In the genomic region with DNA sequence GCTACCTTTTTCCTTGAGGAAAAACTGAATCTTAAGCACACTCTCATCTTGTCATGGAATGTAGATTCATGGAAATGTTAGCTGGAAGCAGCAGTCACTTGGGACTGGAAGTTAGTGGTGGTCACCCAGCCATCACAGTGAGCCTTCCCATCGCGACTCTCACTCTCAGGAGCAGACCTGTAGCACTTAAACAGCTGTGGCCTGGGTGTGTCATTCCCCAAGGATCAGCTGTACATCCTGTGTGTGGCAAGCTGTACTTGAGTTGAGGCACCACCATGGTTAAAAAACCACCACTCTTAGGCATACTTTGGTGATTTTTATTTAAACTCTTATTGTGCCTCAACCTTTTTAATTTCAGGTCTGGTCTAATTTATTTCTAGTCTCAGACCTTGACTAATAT, we compare ENCODE assay signal across 19 cellular contexts. TPM values are rescaled to one million over a fixed set of nuclear protein-coding genes. Genes with fewer than 3 reads are reported as not detected.
DNase-seq lines count a peak whose midpoint lies in the region; FAIRE-seq and TF ChIP-seq lines count a peak whose summit lies in the region.
"Had no signal": no experiment of that assay in that cellular context is flagged by ENCODE, and none has a peak within 500 bp of the region (broad histone marks: within the 10 kb centered on the region; RNA-seq: fewer than 3 reads in every experiment).

No MANE protein-coding gene starts in this region.

- H3K4me3 Mint-ChIP-seq in immature natural killer cell: no peak overlapping the region
- no peak overlapping the region for H3K4me3 Mint-ChIP-seq in nephron progenitor cell
- no peak overlapping the region for H3K4me3 Mint-ChIP-seq in activated T-helper 2 cell treated with anti-CD3 and anti-CD28 coated beads, Interferon-gamma antibody, Interleukin-2, Interleukin-4, amounts not matched to agents 10 μg/mL and 5 μg/mL and 100 μg/mL, durations not matched to agents 14 hours and 24 hours and 36 hours (ENCODE audit: low read depth)

- H3K9ac ChIP-seq in BLaER1 treated with 17β-estradiol and CSF1 and Interleukin-3, amounts not matched to agents 10 nM and 100 nM: peak overlapping the region in 6 of 11 experiments; percentile 55 to 71 (median 68); a peak in 7 of 22 replicates

- no peak overlapping the region; a peak in 1 of 20 replicates for H3K4me3 ChIP-seq in BLaER1 treated with 17β-estradiol and CSF1 and Interleukin-3, amounts not matched to agents 10 nM and 100 nM

- H3K27ac Mint-ChIP-seq in immature natural killer cell (peak overlapping the region in 5 of 6 donors; percentile 47 to 95 (median 83)), nephron progenitor cell (peak overlapping the region; percentile 89)
- no peak overlapping the region for H3K27ac Mint-ChIP-seq in activated T-helper 2 cell treated with anti-CD3 and anti-CD28 coated beads, Interferon-gamma antibody, Interleukin-2, Interleukin-4, amounts not matched to agents 10 μg/mL and 5 μg/mL and 100 μg/mL, durations not matched to agents 14 hours and 24 hours and 36 hours

- H3K4me2 ChIP-seq in BLaER1 treated with 17β-estradiol and CSF1 and Interleukin-3, amounts not matched to agents 10 nM and 100 nM: peak overlapping the region in 10 of 11 experiments; percentile 7 to 82 (median 71); a peak in 20 of 22 replicates

- no peaks in the 10 kb centered on the region for H3K9me3 ChIP-seq in BLaER1 treated with 17β-estradiol and CSF1 and Interleukin-3, amounts not matched to agents 10 nM and 100 nM (replicated peaks in 1 of 11)

- H3K36me3 ChIP-seq in BLaER1 treated with 17β-estradiol and CSF1 and Interleukin-3, amounts not matched to agents 10 nM and 100 nM: peaks cover 52 to 92% (median 84%) of the 10 kb centered on the region in 11 experiments

- H3K36me3 Mint-ChIP-seq in immature natural killer cell (peaks cover 36 to 65% (median 44%) of the 10 kb centered on the region in 3 donors), nephron progenitor cell (ENCODE audit: low read depth) (peaks cover 76% of the 10 kb centered on the region)
- peaks cover 85% of the 10 kb centered on the region for H3K36me3 Mint-ChIP-seq in activated T-helper 2 cell treated with anti-CD3 and anti-CD28 coated beads, Interferon-gamma antibody, Interleukin-2, Interleukin-4, amounts not matched to agents 10 μg/mL and 5 μg/mL and 100 μg/mL, durations not matched to agents 14 hours and 24 hours and 36 hours (ENCODE audit: low read depth)

- intact Hi-C loops in activated T-helper 2 cell treated with anti-CD3 and anti-CD28 coated beads, Interferon-gamma antibody, Interleukin-2, Interleukin-4, amounts not matched to agents 10 μg/mL and 5 μg/mL and 100 μg/mL, durations not matched to agents 14 hours and 24 hours and 36 hours (cut with micrococcal nuclease): no loop called here

- TF ChIP-seq CTCF in nephron progenitor cell (IDR thresholded peaks at IDR 0.05): no peak

- H3K27ac ChIP-seq in BLaER1 treated with 17β-estradiol and CSF1 and Interleukin-3, amounts not matched to agents 10 nM and 100 nM: peak overlapping the region in 9 of 11 experiments; percentile 61 to 87 (median 82); a peak in 16 of 22 replicates

- peaks cover 80 to 82% of the 10 kb centered on the region in 2 donors for H3K4me1 Mint-ChIP-seq in immature natural killer cell
- H3K4me1 Mint-ChIP-seq in nephron progenitor cell: peaks cover 50% of the 10 kb centered on the region
- H3K4me1 Mint-ChIP-seq in activated T-helper 2 cell treated with anti-CD3 and anti-CD28 coated beads, Interferon-gamma antibody, Interleukin-2, Interleukin-4, amounts not matched to agents 10 μg/mL and 5 μg/mL and 100 μg/mL, durations not matched to agents 14 hours and 24 hours and 36 hours (ENCODE audit: low read depth): peaks cover 41% of the 10 kb centered on the region

- H3K27me3 Mint-ChIP-seq in immature natural killer cell (ENCODE audit: low read depth in 3 of 3) (peaks cover 0 to 2% (median 2%) of the 10 kb centered on the region in 3 donors), nephron progenitor cell (ENCODE audit: low read depth, poor library complexity) (peaks cover 3% of the 10 kb centered on the region)
- H3K27me3 Mint-ChIP-seq in activated T-helper 2 cell treated with anti-CD3 and anti-CD28 coated beads, Interferon-gamma antibody, Interleukin-2, Interleukin-4, amounts not matched to agents 10 μg/mL and 5 μg/mL and 100 μg/mL, durations not matched to agents 14 hours and 24 hours and 36 hours (ENCODE audit: low read depth): no peaks in the 10 kb centered on the region

- DNase-seq in LHCN-M2 (ENCODE audit: low read depth): peak; percentile 62
- DNase-seq in immature natural killer cell: no peak
- DNase-seq in nephron progenitor cell: no peak
- DNase-seq in mesenteric fat pad (ENCODE audit: low spot score): no peak
- DNase-seq in activated T-helper 2 cell treated with anti-CD3 and anti-CD28 coated beads, Interferon-gamma antibody, Interleukin-2, Interleukin-4, amounts not matched to agents 10 μg/mL and 5 μg/mL and 100 μg/mL, durations not matched to agents 14 hours and 24 hours and 36 hours (ENCODE audit: low spot score): no peak
- no peak for DNase-seq in HTR-8/SVneo (ENCODE audit: insufficient read length, low spot score)
- DNase-seq in LoVo (ENCODE audit: low spot score): no peak
- DNase-seq: C1 segment of cervical spinal cord, DMS79, MV-4-11, NCI-H1417 treated with DMSO at 0.1 percent for 48 hours, NCI-H187 treated with DMSO at 0.1 percent for 48 hours, NCI-H226, NCI-H524, NCI-H82, SIG-M5 had no signal

- peaks cover 29 to 78% (median 65%) of the 10 kb centered on the region in 10 experiments for H3K4me1 ChIP-seq in BLaER1 treated with 17β-estradiol and CSF1 and Interleukin-3, amounts not matched to agents 10 nM and 100 nM

- FAIRE-seq in HTR-8/SVneo (lab: Jason Lieb, UNC): no peak
- FAIRE-seq: GM12892, GM18507 had no signal

- H3K9me3 Mint-ChIP-seq in immature natural killer cell (no peaks in the 10 kb centered on the region), nephron progenitor cell (no peaks in the 10 kb centered on the region)
- no peaks in the 10 kb centered on the region for H3K9me3 Mint-ChIP-seq in activated T-helper 2 cell treated with anti-CD3 and anti-CD28 coated beads, Interferon-gamma antibody, Interleukin-2, Interleukin-4, amounts not matched to agents 10 μg/mL and 5 μg/mL and 100 μg/mL, durations not matched to agents 14 hours and 24 hours and 36 hours

- peaks cover 0 to 10% (median 0%) of the 10 kb centered on the region in 11 experiments; a peak in 4 of 22 replicates for H4K20me1 ChIP-seq in BLaER1 treated with 17β-estradiol and CSF1 and Interleukin-3, amounts not matched to agents 10 nM and 100 nM

- H3K27me3 ChIP-seq in BLaER1 treated with 17β-estradiol and CSF1 and Interleukin-3, amounts not matched to agents 10 nM and 100 nM: no peaks in the 10 kb centered on the region

RNA-seq across cellular contexts. Expression of gene JADE1, which starts 46.7 kb away (rescaled TPM):
- 17.6 and 20.5 TPM in 2 replicates for total RNA-seq in LHCN-M2 (2014; rRNA removed)
- 11.0 TPM for polyA plus RNA-seq in LHCN-M2 (2012)
- polyA plus RNA-seq in immature natural killer cell: 10 to 100 TPM; 31.4 to 49.3 (median 42.0) TPM
- total RNA-seq in mesenteric fat pad: 53.4 TPM
- total RNA-seq in activated T-helper 2 cell treated with anti-CD3 and anti-CD28 coated beads, Interferon-gamma antibody, Interleukin-2, Interleukin-4, amounts not matched to agents 10 μg/mL and 5 μg/mL and 100 μg/mL, durations not matched to agents 14 hours and 24 hours and 36 hours: 33.6 and 37.8 TPM in 2 replicates
